ENCODE assay signal across 16 cellular contexts in genomic region chr1:5858246-5858645, GRCh38.
DNase-seq lines count a peak whose midpoint lies in the region; ATAC-seq and TF ChIP-seq lines count a peak whose summit lies in the region.
"Had no signal": no experiment of that assay in that cellular context is flagged by ENCODE, and none has a peak within 500 bp of the region (broad histone marks: within the 10 kb centered on the region; RNA-seq: fewer than 3 reads in every experiment).

No MANE protein-coding gene starts in this region.

- H3K9me3 Mint-ChIP-seq in activated naive CD4-positive, alpha-beta T cell treated with anti-CD3 and anti-CD28 coated beads, Interleukin-2, amount 50 U/mL, for 24 hours: no peaks in the 10 kb centered on the region
- peaks cover 0 to 5% of the 10 kb centered on the region in 2 experiments; a peak in 1 of 5 replicates for H3K9me3 Mint-ChIP-seq in H9
- H3K9me3 Mint-ChIP-seq: CD8-positive, alpha-beta T cell had no signal

- H3K4me1 ChIP-seq in BLaER1: peaks cover 51% of the 10 kb centered on the region
- no peaks in the 10 kb centered on the region for H3K4me1 ChIP-seq in H9 (ENCODE audit: insufficient read depth, low read length)
- H3K4me1 ChIP-seq: Caco-2 had no signal

- H2AK5ac ChIP-seq in H9 (ENCODE audit: insufficient read length, low read length): no peak overlapping the region

- no peak overlapping the region for H3K27ac ChIP-seq in BLaER1
- no peak overlapping the region for H3K27ac ChIP-seq in H9 (ENCODE audit: insufficient read length, low read depth, low read length)
- H3K27ac ChIP-seq: 22Rv1 had no signal

- no peak overlapping the region for H3K4me3 ChIP-seq in BLaER1
- H3K4me3 ChIP-seq: GM12878 had no signal

- H3K4me3 Mint-ChIP-seq in activated naive CD4-positive, alpha-beta T cell treated with anti-CD3 and anti-CD28 coated beads, Interleukin-2, amount 50 U/mL, for 24 hours: peak overlapping the region; percentile 7
- no peak overlapping the region for H3K4me3 Mint-ChIP-seq in H9
- H3K4me3 Mint-ChIP-seq: B cell; CD8-positive, alpha-beta T cell had no signal

- H2BK120ac ChIP-seq in H9 (ENCODE audit: low read depth, low read length, poor library complexity, severe bottlenecking): no peak overlapping the region

- H3K9me3 ChIP-seq in BLaER1: peaks cover 12% of the 10 kb centered on the region
- no peaks in the 10 kb centered on the region for H3K9me3 ChIP-seq in H9 (ENCODE audit: control insufficient read depth, low read depth, low read length)
- H3K9me3 ChIP-seq: Caco-2 had no signal

- no peaks in the 10 kb centered on the region for H3K23me2 ChIP-seq in H9 (ENCODE audit: insufficient read length, low read depth, low read length, poor library complexity, severe bottlenecking)

- H3K56ac ChIP-seq in H9 (ENCODE audit: insufficient read length, low read depth, low read length): no peak overlapping the region

- peak overlapping the region; percentile 5 for H4K91ac ChIP-seq in H9 (ENCODE audit: insufficient read length, low read depth, low read length)

- no peak overlapping the region for H3T11ph ChIP-seq in H9 (ENCODE audit: low read length)

- no CpG with 5 or more reads among the region's 19 CpGs for WGBS in H9 (ENCODE audit: extremely low coverage, insufficient read length, low lambda C conversion rate)

- no peaks in the 10 kb centered on the region for H3K79me2 ChIP-seq in H9 (ENCODE audit: insufficient read depth, low read length)

- H4K20me1 ChIP-seq in BLaER1 (no peaks in the 10 kb centered on the region), H9 (ENCODE audit: control insufficient read depth, insufficient read depth, insufficient read length) (no peaks in the 10 kb centered on the region)

- no peak overlapping the region for H2BK12ac ChIP-seq in H9 (ENCODE audit: insufficient read length, low read depth, low read length)

- H2AFZ ChIP-seq in H9 (ENCODE audit: low read length): no peak overlapping the region

- no peak overlapping the region for H3K27ac Mint-ChIP-seq in activated naive CD4-positive, alpha-beta T cell treated with anti-CD3 and anti-CD28 coated beads, Interleukin-2, amount 50 U/mL, for 24 hours
- H3K27ac Mint-ChIP-seq in H9: peak overlapping the region in 1 of 3 experiments; percentile 72; a peak in 2 of 7 replicates
- H3K27ac Mint-ChIP-seq: B cell; CD8-positive, alpha-beta T cell had no signal

- no peaks in the 10 kb centered on the region for H3K79me1 ChIP-seq in H9 (ENCODE audit: insufficient read depth, low read depth, low read length, poor library complexity, severe bottlenecking)

- H2BK20ac ChIP-seq in H9 (ENCODE audit: low read depth, low read length, poor library complexity, severe bottlenecking): no peak overlapping the region

- H3K9ac ChIP-seq in BLaER1 (no peak overlapping the region), H9 (ENCODE audit: extremely low read depth, insufficient read length, low read length) (no peak overlapping the region)

- no peak overlapping the region for H3K14ac ChIP-seq in H9 (ENCODE audit: insufficient read depth, low read length)

- H3K27me3 Mint-ChIP-seq in activated naive CD4-positive, alpha-beta T cell treated with anti-CD3 and anti-CD28 coated beads, Interleukin-2, amount 50 U/mL, for 24 hours: no peaks in the 10 kb centered on the region
- H3K27me3 Mint-ChIP-seq in H9 (ENCODE audit: low read depth): no peaks in the 10 kb centered on the region
- H3K27me3 Mint-ChIP-seq: B cell had no signal

- no peaks in the 10 kb centered on the region for H3K27me3 ChIP-seq in BLaER1
- H3K27me3 ChIP-seq in H9 (ENCODE audit: insufficient read depth, low read length): no peaks in the 10 kb centered on the region

- H3K4me2 ChIP-seq in BLaER1: 0 out of 2 replicates have a peak overlapping the region, but pooled peaks have one; percentile 71
- no peak overlapping the region for H3K4me2 ChIP-seq in H9 (ENCODE audit: insufficient read depth, insufficient read length, low read length)

- no peaks in the 10 kb centered on the region for H3K36me3 Mint-ChIP-seq in activated naive CD4-positive, alpha-beta T cell treated with anti-CD3 and anti-CD28 coated beads, Interleukin-2, amount 50 U/mL, for 24 hours
- H3K36me3 Mint-ChIP-seq in H9 (ENCODE audit: insufficient read depth in 1 of 3, low read depth in 3 of 3): peaks cover 4 to 13% (median 9%) of the 10 kb centered on the region in 3 experiments; a peak in 6 of 7 replicates

- peaks cover 24% of the 10 kb centered on the region for H3K36me3 ChIP-seq in BLaER1

- H4K8ac ChIP-seq in H9 (replicated peaks; ENCODE audit: insufficient read length, low read depth, low read length): no peak overlapping the region

- H3K23ac ChIP-seq in H9 (ENCODE audit: insufficient read length, low read depth, low read length): no peak overlapping the region

- no peak overlapping the region for H2BK15ac ChIP-seq in H9 (ENCODE audit: low read depth, low read length)

- no peaks in the 10 kb centered on the region for H3K4me1 Mint-ChIP-seq in activated naive CD4-positive, alpha-beta T cell treated with anti-CD3 and anti-CD28 coated beads, Interleukin-2, amount 50 U/mL, for 24 hours
- H3K4me1 Mint-ChIP-seq in H9: peaks cover 10 to 12% of the 10 kb centered on the region in 2 experiments
- H3K4me1 Mint-ChIP-seq: B cell had no signal

- H3K4ac ChIP-seq in H9 (ENCODE audit: low read depth, low read length): no peak overlapping the region

- no peak for DNase-seq in activated naive CD4-positive, alpha-beta T cell treated with Interleukin-2 at 50 U/mL for 16 hours
- DNase-seq in H9 (no peak), GF-D8 (lab: John Stamatoyannopoulos, UW) (no peak)
- DNase-seq: C1 segment of cervical spinal cord, Caco-2, DMS153, DND-41, GOT3, HCEC 1CT had no signal

- no peak overlapping the region for H3K18ac ChIP-seq in H9 (ENCODE audit: insufficient read length, low read depth, low read length)

- TF ChIP-seq CTCF in H9 (conservative IDR thresholded peaks at IDR 0.05): no peak

- ATAC-seq in HG03045 (IDR thresholded peaks at IDR 0.05; ENCODE audit: unreplicated experiment): no peak
- ATAC-seq: CD8-positive, alpha-beta T cell; GM12878 had no signal

- no peak overlapping the region for H2BK5ac ChIP-seq in H9 (ENCODE audit: insufficient read length, low read length)

- H4K5ac ChIP-seq in H9 (ENCODE audit: insufficient read length, low read depth, low read length): no peak overlapping the region
